8 cellular contexts compared by ENCODE assay signal in the genomic region with DNA sequence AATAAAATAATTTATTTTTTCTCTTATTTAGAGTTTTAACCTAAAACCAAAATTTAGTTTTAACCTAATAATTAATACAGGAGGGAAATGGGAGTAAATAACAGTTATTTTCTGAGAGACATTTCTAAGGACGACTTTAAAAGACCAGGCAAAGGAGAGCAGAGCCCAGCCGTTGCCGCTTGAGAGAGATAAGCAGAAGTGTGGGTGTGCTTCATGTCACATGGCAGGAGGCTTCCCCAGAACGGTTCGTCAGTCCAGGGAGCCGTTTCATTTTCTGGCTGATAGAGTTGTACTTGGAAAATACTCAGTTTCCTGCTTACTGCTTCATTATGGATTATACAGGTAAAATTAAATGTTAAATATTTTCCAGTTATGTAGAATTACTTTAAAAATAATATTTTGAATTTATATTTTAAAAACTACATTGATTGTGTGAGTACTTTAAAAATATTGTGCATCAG.
DNase-seq lines count a peak whose midpoint lies in the region; ATAC-seq and TF ChIP-seq lines count a peak whose summit lies in the region.

No MANE protein-coding gene starts in this region.

- H3K4me1 Mint-ChIP-seq in activated naive CD8-positive, alpha-beta T cell treated with anti-CD3 and anti-CD28 coated beads, Interleukin-2, amount 50 U/mL, for 24 hours = peaks cover 67% of the 10 kb centered on the region

- no peaks in the 10 kb centered on the region for H3K9me3 Mint-ChIP-seq in activated naive CD8-positive, alpha-beta T cell treated with anti-CD3 and anti-CD28 coated beads, Interleukin-2, amount 50 U/mL, for 24 hours

- peak; percentile 36 for ATAC-seq in GM21576 (IDR thresholded peaks at IDR 0.05; ENCODE audit: unreplicated experiment)
- ATAC-seq in activated naive CD8-positive, alpha-beta T cell treated with anti-CD3 and anti-CD28 coated beads, Interleukin-2, amount 50 U/mL, for 24 hours = no peak
- no peak for ATAC-seq in GM18870 (IDR thresholded peaks at IDR 0.05; ENCODE audit: unreplicated experiment)

- WGBS in stomach, 5 donors = 3 to 12% (median 4%) methylated on average over 6 of the region's 6 CpGs

- H3K4me1 ChIP-seq in stomach = peaks cover 0 to 40% (median 16%) of the 10 kb centered on the region in 4 donors

- TF ChIP-seq EP300 in stomach (IDR thresholded peaks at IDR 0.05) = no peak

- DNase-seq in GM10248 (ENCODE audit: extremely low spot score) = peak; percentile 51
- DNase-seq in NB4 (ENCODE audit: low read depth) = peak; percentile 82
- DNase-seq in activated naive CD8-positive, alpha-beta T cell treated with anti-CD3 and anti-CD28 coated beads, Interleukin-2, amount 50 U/mL, for 24 hours = peak; percentile 37
- DNase-seq in iPS-NIHi7 (ENCODE audit: extremely low spot score) = peak; percentile 34
- DNase-seq in stomach = peak; percentile 56
- no peak for DNase-seq in H7

- H3K36me3 ChIP-seq in stomach (no peaks in the 10 kb centered on the region), H7 (replicated peaks; ENCODE audit: control insufficient read depth, insufficient read depth, low read length) (no peaks in the 10 kb centered on the region)

- intact Hi-C loops in stomach (cut with DNase I; ENCODE audit: low total_unique reads) = no loop called here

- POLR2A ChIA-PET in GM10248 (lab: Yijun Ruan, JAX) = no interaction called here

- peak overlapping the region; percentile 27 for H3K4me3 Mint-ChIP-seq in activated naive CD8-positive, alpha-beta T cell treated with anti-CD3 and anti-CD28 coated beads, Interleukin-2, amount 50 U/mL, for 24 hours

- H3K27me3 ChIP-seq in stomach (no peaks in the 10 kb centered on the region), H7 (ENCODE audit: control insufficient read depth, insufficient read depth, low read length) (no peaks in the 10 kb centered on the region)

- peak overlapping the region in 1 of 5 donors; percentile 7 for H3K27ac ChIP-seq in stomach

- H3K9me3 ChIP-seq in stomach = no peaks in the 10 kb centered on the region

- H3K4me3 ChIP-seq in NB4 (ENCODE audit: low read depth, low read length) (peak overlapping the region; percentile 22), stomach (peak overlapping the region in 2 of 4 donors; percentile 3 to 14), H7 (ENCODE audit: insufficient read depth, low read depth, low read length) (no peak overlapping the region)

- TF ChIP-seq CTCF in GM10248 (IDR thresholded peaks at IDR 0.05; ENCODE audit: control extremely low read depth, extremely low read depth, low read depth, missing control alignments) (no peak), NB4 (IDR thresholded peaks at IDR 0.05; ENCODE audit: low read depth, low read length) (no peak), stomach (IDR thresholded peaks at IDR 0.05) (no peak)

- no peak for TF ChIP-seq POLR2A in NB4 (IDR thresholded peaks at IDR 0.05; ENCODE audit: extremely low read depth, insufficient read length)
- no peak for TF ChIP-seq POLR2A in stomach (IDR thresholded peaks at IDR 0.05)

- no peaks in the 10 kb centered on the region for H3K36me3 Mint-ChIP-seq in activated naive CD8-positive, alpha-beta T cell treated with anti-CD3 and anti-CD28 coated beads, Interleukin-2, amount 50 U/mL, for 24 hours (ENCODE audit: low read depth)

- no peak overlapping the region for H3K27ac Mint-ChIP-seq in activated naive CD8-positive, alpha-beta T cell treated with anti-CD3 and anti-CD28 coated beads, Interleukin-2, amount 50 U/mL, for 24 hours

- CTCF ChIA-PET in GM10248 (lab: Yijun Ruan, JAX) = interaction anchor here (9.2 to 10.0 kb wide), 2 partner anchors 8 to 109 kb away, joined by 74 to 90 read pairs; no protein-coding TSS in a partner anchor

- H3K27me3 Mint-ChIP-seq in activated naive CD8-positive, alpha-beta T cell treated with anti-CD3 and anti-CD28 coated beads, Interleukin-2, amount 50 U/mL, for 24 hours = no peaks in the 10 kb centered on the region
